Comparison of ENCODE assay signal across 15 cellular contexts in genomic region chr16:66359811-66360608, GRCh38. TPM values are rescaled to one million over a fixed set of nuclear protein-coding genes. Genes with fewer than 3 reads are reported as not detected.
DNase-seq lines count a peak whose midpoint lies in the region; ATAC-seq and TF ChIP-seq lines count a peak whose summit lies in the region.
"Had no signal": no experiment of that assay in that cellular context is flagged by ENCODE, and none has a peak within 500 bp of the region (broad histone marks: within the 10 kb centered on the region; RNA-seq: fewer than 3 reads in every experiment).

No MANE protein-coding gene starts in this region.

- no peaks in the 10 kb centered on the region for H3K9me3 ChIP-seq in SK-N-SH
- H3K9me3 ChIP-seq in liver (ENCODE audit: control insufficient read depth in 4 of 4, low read length in 3 of 4) = no peaks in the 10 kb centered on the region

- H3K36me3 Mint-ChIP-seq in CD14-positive monocyte = no peaks in the 10 kb centered on the region
- H3K36me3 Mint-ChIP-seq: naive thymus-derived CD8-positive, alpha-beta T cell had no signal

- peak; percentile 11; the same call in 2 of the 3 replicates for ATAC-seq in SK-N-SH treated with all-trans-retinoic acid at 6 μM for 48 hours
- ATAC-seq: naive thymus-derived CD8-positive, alpha-beta T cell had no signal

- no peak overlapping the region for H3K9ac ChIP-seq in SK-N-SH
- no peak overlapping the region for H3K9ac ChIP-seq in liver (ENCODE audit: low read depth in 1 of 2, low read length in 2 of 2)

- TF ChIP-seq RAD21 in SK-N-SH (IDR thresholded peaks at IDR 0.05; ENCODE audit: low read length) (no peak), liver (IDR thresholded peaks at IDR 0.05) (no peak)

- no peaks in the 10 kb centered on the region for H3K36me3 ChIP-seq in SK-N-SH (replicated peaks in 1 of 2; ENCODE audit: control insufficient read depth in 1 of 2, insufficient read depth in 2 of 2, low read length in 1 of 2)
- no peaks in the 10 kb centered on the region for H3K36me3 ChIP-seq in liver (ENCODE audit: control insufficient read depth in 4 of 4, insufficient read depth in 3 of 4, low read depth in 1 of 4, low read length in 3 of 4)

- peak overlapping the region in 1 of 2 donors; percentile 62 for H3K4me3 Mint-ChIP-seq in CD14-positive monocyte
- H3K4me3 Mint-ChIP-seq: naive thymus-derived CD8-positive, alpha-beta T cell; T-helper 1 cell treated with Interleukin-12 subunit alpha and Interleukin-12 subunit beta and Interleukin-4 antibody, amounts not matched to agents 30 μg/mL and 1 μg/mL, for 36 hours had no signal

- no peaks in the 10 kb centered on the region for H4K20me1 ChIP-seq in SK-N-SH (ENCODE audit: insufficient read depth)

- peak overlapping the region in 2 of 7 donors; percentile 5 to 42 for H3K27ac Mint-ChIP-seq in CD14-positive monocyte
- H3K27ac Mint-ChIP-seq: naive thymus-derived CD8-positive, alpha-beta T cell; T-helper 1 cell treated with Interleukin-12 subunit alpha and Interleukin-12 subunit beta and Interleukin-4 antibody, amounts not matched to agents 30 μg/mL and 1 μg/mL, for 36 hours had no signal

- POLR2A ChIA-PET in SK-N-SH (lab: Yijun Ruan, JAX) = no interaction called here
- POLR2A ChIA-PET in GM10248 (lab: Yijun Ruan, JAX) = no interaction called here

- H3K4me1 ChIP-seq in SK-N-SH (ENCODE audit: control insufficient read depth in 1 of 2, insufficient read depth in 2 of 2, low read depth in 1 of 2, low read length in 1 of 2) (peaks cover 0 to 14% of the 10 kb centered on the region in 2 experiments; a peak in 1 of 4 replicates), liver (ENCODE audit: control insufficient read depth in 4 of 4, insufficient read depth in 4 of 4, low read length in 3 of 4) (peaks cover 0 to 10% (median 0%) of the 10 kb centered on the region in 4 donors)

- H3K27me3 ChIP-seq in SK-N-SH (ENCODE audit: insufficient read depth) = no peaks in the 10 kb centered on the region; the same call in 1 of the 2 replicates
- H3K27me3 ChIP-seq in liver (ENCODE audit: control insufficient read depth in 4 of 4, insufficient read depth in 4 of 4, low read length in 3 of 4) = peaks cover 0 to 12% (median 0%) of the 10 kb centered on the region in 4 donors

- no peak overlapping the region for H2AFZ ChIP-seq in SK-N-SH (ENCODE audit: low read depth)

- H3K27me3 Mint-ChIP-seq in CD14-positive monocyte (ENCODE audit: low read depth in 3 of 3) = peaks cover 15 to 34% (median 18%) of the 10 kb centered on the region in 3 donors

- H3K9me3 Mint-ChIP-seq in CD14-positive monocyte = peaks cover 0 to 4% (median 0%) of the 10 kb centered on the region in 7 donors
- H3K9me3 Mint-ChIP-seq: naive thymus-derived CD8-positive, alpha-beta T cell; T-helper 1 cell treated with Interleukin-12 subunit alpha and Interleukin-12 subunit beta and Interleukin-4 antibody, amounts not matched to agents 30 μg/mL and 1 μg/mL, for 36 hours had no signal

- no peaks in the 10 kb centered on the region for H3K9me2 ChIP-seq in SK-N-SH

- H3K79me2 ChIP-seq in SK-N-SH (ENCODE audit: insufficient read depth) = no peaks in the 10 kb centered on the region

- WGBS in SK-N-SH (ENCODE audit: low lambda C conversion rate) = 84% methylated on average over 12 of the region's 12 CpGs
- 74% methylated on average over 12 of the region's 12 CpGs for whole genome bisulfite sequencing in liver

- peaks cover 46% of the 10 kb centered on the region for H3K4me1 Mint-ChIP-seq in CD14-positive monocyte

- no peak for TF ChIP-seq EP300 in SK-N-SH (IDR thresholded peaks at IDR 0.05; ENCODE audit: borderline replicate concordance in 1 of 2, low read depth in 1 of 2, low read length in 1 of 2)

- CTCF ChIA-PET in SK-N-SH (lab: Yijun Ruan, JAX) (interaction anchor here (5.2 to 9.2 kb wide), 2 partner anchors 10 to 17 kb away, joined by 92 to 143 read pairs; partner anchors contain the start of gene CDH5), GM10248 (lab: Yijun Ruan, JAX) (interaction anchor here (0.9 to 9.2 kb wide), 4 partner anchors 8 to 19 kb away, joined by 4 to 134 read pairs (median 14); no protein-coding TSS in a partner anchor)

- intact Hi-C loops in CD14-positive monocyte (cut with micrococcal nuclease) = no loop called here

- H3K4me2 ChIP-seq in SK-N-SH = no peak overlapping the region

- H3K27ac ChIP-seq in SK-N-SH (ENCODE audit: low read depth in 2 of 2, low read length in 1 of 2) = no peak overlapping the region
- H3K27ac ChIP-seq in liver (ENCODE audit: low read depth in 1 of 2, low read length in 2 of 2) = peak overlapping the region; percentile 32 to 42

- no peak for DNase-seq in SK-N-SH
- DNase-seq in dermis blood vessel endothelial cell = peak; percentile 98
- DNase-seq in KG1 (lab: John Stamatoyannopoulos, UW) = no peak
- no peak for DNase-seq in Ammon's horn (ENCODE audit: low spot score)
- no peak for DNase-seq in GM10248 (ENCODE audit: extremely low spot score)
- DNase-seq in CD14-positive monocyte (ENCODE audit: low spot score) = no peak
- DNase-seq: activated CD4-positive, alpha-beta T cell treated with anti-CD3 and anti-CD28 coated beads, Interleukin-2, amount 50 U/mL, for 48 hours; activated naive CD4-positive, alpha-beta T cell; cerebellar nuclear complex; HCEC 1CT; naive thymus-derived CD8-positive, alpha-beta T cell; NCI-H1417 had no signal

- H3K4me3 ChIP-seq in SK-N-SH (ENCODE audit: low read depth in 2 of 2, low read length in 1 of 2) (no peak overlapping the region), liver (ENCODE audit: low read depth in 1 of 3, low read length in 3 of 3) (no peak overlapping the region)

- TF ChIP-seq CTCF in SK-N-SH (IDR thresholded peaks at IDR 0.05) (no peak), liver (IDR thresholded peaks at IDR 0.05; ENCODE audit: low read depth, low read length, missing input control) (no peak), GM10248 (IDR thresholded peaks at IDR 0.05; ENCODE audit: control extremely low read depth, extremely low read depth, low read depth, missing control alignments) (no peak), CD14-positive monocyte (IDR thresholded peaks at IDR 0.05) (no peak)

- H3F3A ChIP-seq in SK-N-SH (replicated peaks; ENCODE audit: insufficient read depth) = no peaks in the 10 kb centered on the region

TF ChIP-seq in SK-N-SH treated with all-trans-retinoic acid at 6 μM for 48 hours, 23 proteins besides CTCF, POLR2A, EP300 and RAD21 (continues in another document):
- TF ChIP-seq BACH2 (CRISPR knock-in tag; IDR thresholded peaks at IDR 0.05; ENCODE audit: borderline replicate concordance) = no peak
- TF ChIP-seq ZFP3 (CRISPR knock-in tag; IDR thresholded peaks at IDR 0.05) = no peak
- no peak for TF ChIP-seq GLIS3 (CRISPR knock-in tag; IDR thresholded peaks at IDR 0.05)
- TF ChIP-seq ZC3H10 (CRISPR knock-in tag; IDR thresholded peaks at IDR 0.05) = no peak
- TF ChIP-seq PPARA (CRISPR knock-in tag; IDR thresholded peaks at IDR 0.05; ENCODE audit: borderline replicate concordance) = no peak
- TF ChIP-seq ZFP30 (CRISPR knock-in tag; IDR thresholded peaks at IDR 0.05) = no peak
- TF ChIP-seq RARB (CRISPR knock-in tag; IDR thresholded peaks at IDR 0.05) = no peak

TF ChIP-seq in SK-N-SH, 30 proteins besides CTCF, POLR2A, EP300 and RAD21 (continues in another document):
- TF ChIP-seq MEF2A (IDR thresholded peaks at IDR 0.05; ENCODE audit: borderline replicate concordance, low read depth) (no peak), CHD2 (IDR thresholded peaks at IDR 0.05; ENCODE audit: low read length, partially characterized antibody) (no peak), RCOR1 (IDR thresholded peaks at IDR 0.05; ENCODE audit: low read length) (no peak), YY1 (IDR thresholded peaks at IDR 0.05; ENCODE audit: low read depth) (no peak), MAX (IDR thresholded peaks at IDR 0.05; ENCODE audit: low read depth) (no peak), GATA2 (CRISPR knock-in tag; IDR thresholded peaks at IDR 0.05) (no peak), JUND (IDR thresholded peaks at IDR 0.05) (no peak), USF1 (IDR thresholded peaks at IDR 0.05; ENCODE audit: borderline replicate concordance, low read depth) (no peak)

TF ChIP-seq in liver, 16 proteins besides CTCF, POLR2A, EP300 and RAD21:
- TF ChIP-seq ATF3 (IDR thresholded peaks at IDR 0.05) = no peak
- TF ChIP-seq SP1 (IDR thresholded peaks at IDR 0.05) = peak; percentile 32
- TF ChIP-seq NR2F2 (IDR thresholded peaks at IDR 0.05) = peak; percentile 93

RNA-seq across cellular contexts. Expression of gene CDH5, which starts 6.5 kb away (rescaled TPM):
- polyA plus RNA-seq in SK-N-SH (2012; rRNA removed) (not detected in 2 replicates), liver (10 to 100 TPM in 1 of 2 donors, 1 to 10 TPM in 1; 5.5 to 19.3 TPM), CD14-positive monocyte (under 1 TPM in 1 of 2 donors, not detected in 1; 0.22 TPM)
- 0.01 TPM in 1 of 2 replicates, not detected in the other for polyA plus RNA-seq in SK-N-SH (2012; cell fraction: cytosol; rRNA removed)
- not detected in 2 replicates for polyA plus RNA-seq in SK-N-SH (2012; cell fraction: nucleus; rRNA removed)
- total RNA-seq in dermis blood vessel endothelial cell (713 and 795 TPM in 2 replicates), liver (10 to 100 TPM; 15.6 to 21.9 TPM)
- total RNA-seq: naive thymus-derived CD8-positive, alpha-beta T cell had no signal
- polyA plus RNA-seq: naive thymus-derived CD8-positive, alpha-beta T cell had no signal

Comparison
In these comparisons a context has a peak if more than half of its experiments do, and no peak if none do; other contexts are left out.
1. H3K27ac ChIP-seq: peak in liver (2 of 2); none in SK-N-SH (0 of 2).
2. RNA of gene CDH5, which starts 6.5 kb away (polyA plus RNA-seq): 5.5 to 19.3 TPM in liver; 0.22 TPM in CD14-positive monocyte and 0.01 TPM in SK-N-SH; every median in the first group is over 4 times any median in the second.